In the genomic region with DNA sequence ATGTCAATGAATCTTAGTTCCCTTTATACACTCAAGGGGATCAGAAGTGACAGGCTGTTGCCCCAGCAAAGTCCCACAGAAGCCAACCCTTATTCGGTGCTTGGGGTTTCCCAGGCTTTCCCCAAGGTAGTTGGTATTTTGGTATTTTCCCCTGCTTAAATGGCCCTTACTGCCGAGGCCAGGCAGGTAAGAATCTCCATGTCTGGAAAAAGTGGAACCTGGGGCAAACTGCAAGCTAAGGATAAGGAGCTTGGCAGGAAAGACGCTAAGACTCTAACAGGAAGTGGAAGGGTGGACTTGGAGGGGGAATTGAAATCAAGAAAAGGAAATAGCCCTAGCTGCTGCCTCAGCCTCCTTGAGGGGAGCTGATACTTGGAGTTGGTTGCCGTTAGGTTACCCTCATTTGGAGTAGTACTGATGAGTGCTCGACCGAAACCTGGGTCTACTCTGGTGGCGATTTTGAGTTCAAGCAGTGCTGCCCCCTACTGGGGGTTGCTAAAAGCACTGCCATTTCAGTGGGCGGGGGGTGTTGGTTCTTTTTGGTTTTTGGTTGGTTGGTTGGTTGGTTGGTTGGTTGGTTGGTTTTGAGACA, we compare ENCODE assay signal across 8 cellular contexts. TPM values are rescaled to one million over a fixed set of nuclear protein-coding genes. Genes with fewer than 3 reads are reported as not detected.
DNase-seq lines count a peak whose midpoint lies in the region; ATAC-seq and TF ChIP-seq lines count a peak whose summit lies in the region.

No MANE protein-coding gene starts in this region.

- DNase-seq in Daoy (ENCODE audit: low read depth) = peak; percentile 43
- DNase-seq in HuH-7.5 (ENCODE audit: low spot score) = peak; percentile 59
- peak; percentile 49 for DNase-seq in activated CD4-positive, alpha-beta T cell treated with anti-CD3 and anti-CD28 coated beads for 1 hour
- DNase-seq in coronary artery (ENCODE audit: low spot score) = no peak
- DNase-seq in tibial artery = peak in 1 of 2 donors; percentile 65
- DNase-seq in DMS79 treated with DMSO at 0.1 percent for 48 hours (lab: John Stamatoyannopoulos, UW) = no peak

- peaks cover 37% of the 10 kb centered on the region for H3K4me1 Mint-ChIP-seq in nephron

- H3K4me1 ChIP-seq in tibial artery = peaks cover 0 to 36% (median 22%) of the 10 kb centered on the region in 4 donors

- no peak overlapping the region for H3K4me3 ChIP-seq in coronary artery
- no peak overlapping the region for H3K4me3 ChIP-seq in tibial artery

- no peaks in the 10 kb centered on the region for H3K27me3 ChIP-seq in tibial artery

- peaks cover 30% of the 10 kb centered on the region for H3K36me3 Mint-ChIP-seq in nephron (ENCODE audit: low read depth)

- TF ChIP-seq CTCF in coronary artery (IDR thresholded peaks at IDR 0.05) (peak; percentile 25), nephron (IDR thresholded peaks at IDR 0.05; ENCODE audit: unreplicated experiment in 3 of 3) (peak; percentile 22 to 38 (median 24)), tibial artery (IDR thresholded peaks at IDR 0.05) (peak; percentile 26 to 36)

- ATAC-seq in GM21390 (IDR thresholded peaks at IDR 0.05; ENCODE audit: unreplicated experiment) = peak; percentile 83

- H3K27ac ChIP-seq in coronary artery = peak overlapping the region in 1 of 2 donors; percentile 24
- peak overlapping the region in 1 of 2 donors; percentile 1 for H3K27ac ChIP-seq in tibial artery

- peaks cover 34 to 50% (median 44%) of the 10 kb centered on the region in 3 donors for H3K36me3 ChIP-seq in tibial artery

- peak overlapping the region; percentile 38 to 80 (median 54) for H3K27ac Mint-ChIP-seq in nephron

- no peak overlapping the region for H3K4me3 Mint-ChIP-seq in nephron

- intact Hi-C loops in tibial artery (cut with DNase I; ENCODE audit: low total_unique reads) = loop anchor here (10.0 kb wide), 1 partner anchor 633 kb away; no protein-coding TSS in a partner anchor

- H3K9me3 Mint-ChIP-seq in nephron = no peaks in the 10 kb centered on the region

- H3K27me3 Mint-ChIP-seq in nephron (ENCODE audit: low read depth) = no peaks in the 10 kb centered on the region

- H3K9me3 ChIP-seq in tibial artery = no peaks in the 10 kb centered on the region

RNA-seq across cellular contexts. Expression of a gene that starts 3.3 kb away (rescaled TPM):
- not detected in 2 replicates for total RNA-seq in Daoy (2014; rRNA removed; shearing (Covaris generic))

RNA-seq across cellular contexts. Expression of a gene that starts 12.5 kb away (rescaled TPM):
- 237 and 278 TPM in 2 replicates for total RNA-seq in Daoy (2014; rRNA removed; shearing (Covaris generic))

RNA-seq across cellular contexts. Expression of a gene that starts 12.8 kb away (rescaled TPM):
- 25.0 and 36.4 TPM in 2 replicates for total RNA-seq in Daoy (2014; rRNA removed; shearing (Covaris generic))

RNA-seq across cellular contexts. Expression of a gene that starts 34.8 kb away (rescaled TPM):
- total RNA-seq in Daoy (2014; rRNA removed; shearing (Covaris generic)) = 39.1 and 44.4 TPM in 2 replicates

RNA-seq across cellular contexts. Expression of a gene that starts 40.5 kb away (rescaled TPM):
- total RNA-seq in Daoy (2014; rRNA removed; shearing (Covaris generic)) = 293 and 345 TPM in 2 replicates

Comparison
In these comparisons a context has a peak if more than half of its experiments do, and no peak if none do; other contexts are left out.
1. DNase-seq: peak in Daoy (single experiment), HuH-7.5 (single experiment) and activated CD4-positive, alpha-beta T cell treated with anti-CD3 and anti-CD28 coated beads for 1 hour (single experiment); none in coronary artery (single experiment) and DMS79 treated with DMSO at 0.1 percent for 48 hours (single experiment).
2. Peak in every context shown above with its lines, with median percentiles within 50 percentile points of each other: CTCF ChIP-seq.